13 cellular contexts compared by ENCODE assay signal in the genomic region with DNA sequence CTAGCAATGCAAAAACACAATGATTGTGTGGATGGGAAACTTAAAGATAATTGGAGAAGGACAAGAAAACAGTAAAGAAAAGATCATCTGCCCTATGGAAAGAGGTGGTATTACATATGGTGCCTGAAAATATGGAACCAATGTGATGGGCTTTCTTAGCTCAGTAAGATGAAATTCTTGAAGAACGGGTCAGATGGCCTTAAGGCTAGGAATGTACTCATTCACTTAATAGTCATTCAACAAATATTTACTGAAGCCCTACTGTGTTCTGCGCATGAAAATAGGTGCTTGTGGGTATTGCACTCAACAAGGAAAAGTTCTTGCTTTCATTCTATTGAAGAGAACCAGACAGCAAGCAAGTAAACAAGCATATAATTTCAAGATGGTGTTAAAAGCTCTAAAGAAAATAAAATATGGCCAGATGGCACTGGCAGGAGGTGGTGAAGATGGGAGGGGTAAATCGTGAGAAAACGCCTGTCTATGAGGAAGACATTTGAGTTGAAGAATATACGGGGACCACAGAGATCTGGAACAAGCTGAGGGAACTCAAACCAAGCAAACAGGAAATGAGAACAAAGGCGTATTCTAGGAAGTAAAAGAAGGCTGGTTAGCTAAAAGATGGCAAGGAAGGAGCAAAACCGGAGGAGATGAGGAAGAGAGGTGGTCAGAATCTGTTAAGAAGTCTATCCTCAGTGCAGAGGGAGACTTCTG.
DNase-seq lines count a peak whose midpoint lies in the region; ATAC-seq and TF ChIP-seq lines count a peak whose summit lies in the region.
"Had no signal": no experiment of that assay in that cellular context is flagged by ENCODE, and none has a peak within 500 bp of the region (broad histone marks: within the 10 kb centered on the region; RNA-seq: fewer than 3 reads in every experiment).

No MANE protein-coding gene starts in this region.

- no peak for DNase-seq in activated naive CD8-positive, alpha-beta T cell treated with anti-CD3 and anti-CD28 coated beads, Interleukin-2, amount 10 ng/mL, durations not matched to agents 7 days and 5 days
- no peak for DNase-seq in activated naive CD8-positive, alpha-beta T cell treated with anti-CD3 and anti-CD28 coated beads for 36 hours
- DNase-seq in fibroblast of mammary gland (ENCODE audit: low read depth): peak; percentile 2
- DNase-seq in body of pancreas: no peak
- DNase-seq in A172 (ENCODE audit: low spot score): no peak
- DNase-seq in SJCRH30: no peak
- DNase-seq: activated T-cell treated with anti-CD3 and anti-CD28 coated beads, Interleukin-2, amount 50 U/mL, for 1 hour; effector memory CD8-positive, alpha-beta T cell; NCI-H146; NCI-H774 had no signal

- POLR2A ChIA-PET in activated naive CD8-positive, alpha-beta T cell treated with anti-CD3 and anti-CD28 coated beads, Interleukin-2, amount 10 ng/mL, durations not matched to agents 7 days and 5 days (lab: Charles Lee): no interaction called here

- peaks cover 46% of the 10 kb centered on the region for H3F3A ChIP-seq in SU-DHL-6 (ENCODE audit: insufficient read depth)

- H3K27ac Mint-ChIP-seq in activated naive CD8-positive, alpha-beta T cell treated with anti-CD3 and anti-CD28 coated beads, Interleukin-2, amount 10 ng/mL, durations not matched to agents 7 days and 5 days: peak overlapping the region; percentile 56
- no peak overlapping the region for H3K27ac Mint-ChIP-seq in activated naive CD8-positive, alpha-beta T cell treated with anti-CD3 and anti-CD28 coated beads for 36 hours

- H3K4me1 Mint-ChIP-seq in activated naive CD8-positive, alpha-beta T cell treated with anti-CD3 and anti-CD28 coated beads, Interleukin-2, amount 10 ng/mL, durations not matched to agents 7 days and 5 days: peaks cover 18% of the 10 kb centered on the region
- peaks cover 2% of the 10 kb centered on the region for H3K4me1 Mint-ChIP-seq in activated naive CD8-positive, alpha-beta T cell treated with anti-CD3 and anti-CD28 coated beads for 36 hours

- H3K4me3 Mint-ChIP-seq in activated naive CD8-positive, alpha-beta T cell treated with anti-CD3 and anti-CD28 coated beads, Interleukin-2, amount 10 ng/mL, durations not matched to agents 7 days and 5 days: peak overlapping the region; percentile 58
- H3K4me3 Mint-ChIP-seq in activated naive CD8-positive, alpha-beta T cell treated with anti-CD3 and anti-CD28 coated beads for 36 hours: no peak overlapping the region
- H3K4me3 Mint-ChIP-seq: effector memory CD8-positive, alpha-beta T cell had no signal

- H3K9me2 ChIP-seq in SU-DHL-6 (replicated peaks; ENCODE audit: insufficient read depth, low read length): no peaks in the 10 kb centered on the region

- H3K27me3 ChIP-seq in SU-DHL-6 (ENCODE audit: low read length): no peaks in the 10 kb centered on the region
- no peaks in the 10 kb centered on the region for H3K27me3 ChIP-seq in body of pancreas
- H3K27me3 ChIP-seq in SJCRH30: no peaks in the 10 kb centered on the region

- H3K27ac ChIP-seq in SU-DHL-6 (ENCODE audit: low read depth, low read length): peak overlapping the region; percentile 94
- no peak overlapping the region for H3K27ac ChIP-seq in body of pancreas
- H3K27ac ChIP-seq in SJCRH30: no peak overlapping the region
- H3K27ac ChIP-seq: prostate gland had no signal

- peaks cover 16% of the 10 kb centered on the region for H3K27me3 Mint-ChIP-seq in activated naive CD8-positive, alpha-beta T cell treated with anti-CD3 and anti-CD28 coated beads, Interleukin-2, amount 10 ng/mL, durations not matched to agents 7 days and 5 days
- H3K27me3 Mint-ChIP-seq in activated naive CD8-positive, alpha-beta T cell treated with anti-CD3 and anti-CD28 coated beads for 36 hours: peaks cover 8% of the 10 kb centered on the region
- H3K27me3 Mint-ChIP-seq: effector memory CD8-positive, alpha-beta T cell had no signal

- peaks cover 26% of the 10 kb centered on the region; the same call in 1 of the 2 replicates for H3K79me2 ChIP-seq in SU-DHL-6 (ENCODE audit: insufficient read depth, low read length)

- intact Hi-C loops in body of pancreas (cut with DNase I): no loop called here

- TF ChIP-seq POLR2A in body of pancreas (IDR thresholded peaks at IDR 0.05): no peak

- H3K9me3 Mint-ChIP-seq in activated naive CD8-positive, alpha-beta T cell treated with anti-CD3 and anti-CD28 coated beads, Interleukin-2, amount 10 ng/mL, durations not matched to agents 7 days and 5 days: peaks cover 1% of the 10 kb centered on the region
- H3K9me3 Mint-ChIP-seq in activated naive CD8-positive, alpha-beta T cell treated with anti-CD3 and anti-CD28 coated beads for 36 hours: peaks cover 2% of the 10 kb centered on the region
- H3K9me3 Mint-ChIP-seq: effector memory CD8-positive, alpha-beta T cell had no signal

- WGBS in body of pancreas, 2 donors: 70 to 72% methylated on average over 7 of the region's 7 CpGs

- no peak for TF ChIP-seq CTCF in SU-DHL-6 (IDR thresholded peaks at IDR 0.05; ENCODE audit: insufficient read depth, low read length, poor library complexity, severe bottlenecking)
- no peak for TF ChIP-seq CTCF in fibroblast of mammary gland (conservative IDR thresholded peaks at IDR 0.05; ENCODE audit: control insufficient read depth, insufficient read depth, low read depth, low read length)
- TF ChIP-seq CTCF in body of pancreas (IDR thresholded peaks at IDR 0.05): no peak

- H3K4me1 ChIP-seq in body of pancreas (no peaks in the 10 kb centered on the region), SJCRH30 (no peaks in the 10 kb centered on the region)
- H3K4me1 ChIP-seq: prostate gland had no signal

- no peaks in the 10 kb centered on the region for H4K20me1 ChIP-seq in SU-DHL-6 (ENCODE audit: low read depth, low read length)

- H3K9ac ChIP-seq in SU-DHL-6 (ENCODE audit: low read length): peak overlapping the region; percentile 42

- H3K4me3 ChIP-seq in SU-DHL-6 (ENCODE audit: insufficient read depth, low read length, poor library complexity, severe bottlenecking) (no peak overlapping the region), fibroblast of mammary gland (ENCODE audit: control insufficient read depth, low read depth, low read length) (no peak overlapping the region), body of pancreas (no peak overlapping the region), SJCRH30 (no peak overlapping the region)
- H3K4me3 ChIP-seq: prostate gland had no signal

- H3K36me3 ChIP-seq in SU-DHL-6 (ENCODE audit: low read length) (no peaks in the 10 kb centered on the region; the same call in 1 of the 2 replicates), body of pancreas (replicated peaks in 1 of 2; ENCODE audit: insufficient read depth in 1 of 2, low read depth in 2 of 2) (no peaks in the 10 kb centered on the region), SJCRH30 (no peaks in the 10 kb centered on the region)
- H3K36me3 ChIP-seq: prostate gland had no signal

- H3K4me2 ChIP-seq in SU-DHL-6 (ENCODE audit: low read depth, low read length, poor library complexity, severe bottlenecking): peak overlapping the region; percentile 83

- peak overlapping the region; percentile 32 for H2AFZ ChIP-seq in SU-DHL-6 (ENCODE audit: low read depth, low read length, severe bottlenecking)

- H3K36me3 Mint-ChIP-seq in activated naive CD8-positive, alpha-beta T cell treated with anti-CD3 and anti-CD28 coated beads, Interleukin-2, amount 10 ng/mL, durations not matched to agents 7 days and 5 days: no peaks in the 10 kb centered on the region
- no peaks in the 10 kb centered on the region for H3K36me3 Mint-ChIP-seq in activated naive CD8-positive, alpha-beta T cell treated with anti-CD3 and anti-CD28 coated beads for 36 hours

- H3K9me3 ChIP-seq in SU-DHL-6 (ENCODE audit: insufficient read depth, low read length): no peaks in the 10 kb centered on the region
- no peaks in the 10 kb centered on the region for H3K9me3 ChIP-seq in body of pancreas
- H3K9me3 ChIP-seq in SJCRH30 (replicated peaks): no peaks in the 10 kb centered on the region
- H3K9me3 ChIP-seq: prostate gland had no signal

- ATAC-seq in activated naive CD8-positive, alpha-beta T cell treated with anti-CD3 and anti-CD28 coated beads, Interleukin-2, amount 10 ng/mL, durations not matched to agents 7 days and 5 days (ENCODE audit: low read depth): peak; percentile 45
- ATAC-seq in HG02763 (IDR thresholded peaks at IDR 0.05; ENCODE audit: unreplicated experiment): no peak
- no peak for ATAC-seq in body of pancreas
- ATAC-seq: effector memory CD8-positive, alpha-beta T cell had no signal
